18 cellular contexts compared by ENCODE assay signal in the genomic region with DNA sequence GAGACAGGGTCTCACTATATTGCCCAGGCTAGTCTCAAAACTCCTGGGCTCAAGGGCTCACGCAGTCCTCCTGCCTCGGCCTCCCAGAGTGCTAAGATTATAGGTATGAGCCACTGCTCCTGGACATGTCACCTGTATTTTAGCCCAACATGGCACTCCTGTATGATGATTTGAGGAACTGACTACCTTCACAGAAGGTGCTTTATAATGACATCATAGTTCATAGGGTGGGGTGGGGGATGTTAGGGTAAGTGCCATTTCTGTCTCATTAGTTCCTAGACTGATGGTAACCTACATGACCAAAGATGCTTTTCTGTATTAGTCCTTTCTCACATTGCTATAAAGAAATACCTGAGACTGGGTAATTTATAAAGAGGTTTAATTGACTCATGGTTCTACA.
DNase-seq lines count a peak whose midpoint lies in the region; ATAC-seq, FAIRE-seq and TF ChIP-seq lines count a peak whose summit lies in the region.
"Had no signal": no experiment of that assay in that cellular context is flagged by ENCODE, and none has a peak within 500 bp of the region (broad histone marks: within the 10 kb centered on the region; RNA-seq: fewer than 3 reads in every experiment).

No MANE protein-coding gene starts in this region.

- H3K27ac Mint-ChIP-seq in activated B cell treated with CpG ODN at 0.5 μM for 24 hours, result peak overlapping the region; percentile 75
- peak overlapping the region in 2 of 8 donors; percentile 26 to 43 for H3K27ac Mint-ChIP-seq in CD8-positive, alpha-beta memory T cell
- H3K27ac Mint-ChIP-seq in activated T-helper 1 cell treated with anti-CD3 and anti-CD28 coated beads, Interleukin-12 subunit alpha, Interleukin-12 subunit beta, Interleukin-2, Interleukin-4 antibody, amounts not matched to agents 30 ng/mL and 10 ng/mL and 1 ng/mL, durations not matched to agents 14 hours and 24 hours and 36 hours, result no peak overlapping the region

- H3K9me3 ChIP-seq in heart left ventricle (no peaks in the 10 kb centered on the region), mesodermal cell (ENCODE audit: control insufficient read depth, low read length) (no peaks in the 10 kb centered on the region)
- no peaks in the 10 kb centered on the region for H3K9me3 ChIP-seq in CD8-positive, alpha-beta memory T cell (ENCODE audit: low read length)
- H3K9me3 ChIP-seq: ascending aorta had no signal

- POLR2A ChIA-PET in activated B cell treated with CpG ODN at 0.5 μM for 24 hours (lab: Charles Lee), result interaction anchor here (0.6 to 1.3 kb wide), 9 partner anchors 10 to 148 kb away, joined by 3 to 5 read pairs (median 4); partner anchors contain the start of gene MAP4K4
- POLR2A ChIA-PET in CD8-positive, alpha-beta memory T cell (lab: Charles Lee), result no interaction called here

- peaks cover 80% of the 10 kb centered on the region for H3K4me1 Mint-ChIP-seq in activated B cell treated with CpG ODN at 0.5 μM for 24 hours
- peaks cover 52 to 81% (median 67%) of the 10 kb centered on the region in 3 donors for H3K4me1 Mint-ChIP-seq in CD8-positive, alpha-beta memory T cell
- H3K4me1 Mint-ChIP-seq in activated T-helper 1 cell treated with anti-CD3 and anti-CD28 coated beads, Interleukin-12 subunit alpha, Interleukin-12 subunit beta, Interleukin-2, Interleukin-4 antibody, amounts not matched to agents 30 ng/mL and 10 ng/mL and 1 ng/mL, durations not matched to agents 14 hours and 24 hours and 36 hours (ENCODE audit: low read depth), result peaks cover 38% of the 10 kb centered on the region

- H3K27ac ChIP-seq in heart left ventricle (peak overlapping the region in 8 of 12 donors; percentile 40 to 76 (median 60)), mesodermal cell (ENCODE audit: low read depth, low read length, severe bottlenecking) (peak overlapping the region; percentile 96)
- no peak overlapping the region for H3K27ac ChIP-seq in CD8-positive, alpha-beta memory T cell (ENCODE audit: low read depth, low read length)

- peaks cover 35% of the 10 kb centered on the region for H3K36me3 Mint-ChIP-seq in activated B cell treated with CpG ODN at 0.5 μM for 24 hours (ENCODE audit: low read depth)
- H3K36me3 Mint-ChIP-seq in CD8-positive, alpha-beta memory T cell, result peaks cover 2 to 6% (median 2%) of the 10 kb centered on the region in 3 donors
- peaks cover 9% of the 10 kb centered on the region for H3K36me3 Mint-ChIP-seq in activated T-helper 1 cell treated with anti-CD3 and anti-CD28 coated beads, Interleukin-12 subunit alpha, Interleukin-12 subunit beta, Interleukin-2, Interleukin-4 antibody, amounts not matched to agents 30 ng/mL and 10 ng/mL and 1 ng/mL, durations not matched to agents 14 hours and 24 hours and 36 hours (ENCODE audit: low read depth)

- H3K4me3 ChIP-seq in heart left ventricle (no peak overlapping the region), mesodermal cell (ENCODE audit: extremely low read depth, insufficient read depth, low read length, poor library complexity, severe bottlenecking) (no peak overlapping the region)
- H3K4me3 ChIP-seq in CD8-positive, alpha-beta memory T cell (ENCODE audit: low read length), result no peak overlapping the region
- H3K4me3 ChIP-seq: ascending aorta had no signal

- H3K36me3 ChIP-seq in heart left ventricle (no peaks in the 10 kb centered on the region), mesodermal cell (ENCODE audit: control insufficient read depth, insufficient read depth, low read length) (peaks cover 16% of the 10 kb centered on the region)
- H3K36me3 ChIP-seq in CD8-positive, alpha-beta memory T cell (ENCODE audit: insufficient read depth, low read length), result peaks cover 5% of the 10 kb centered on the region
- H3K36me3 ChIP-seq: ascending aorta had no signal

- TF ChIP-seq CTCF in heart left ventricle (IDR thresholded peaks at IDR 0.05) (no peak), activated B cell treated with CpG ODN at 0.5 μM for 24 hours (IDR thresholded peaks at IDR 0.05) (no peak)

- peaks cover 3% of the 10 kb centered on the region for H3K9me3 Mint-ChIP-seq in activated B cell treated with CpG ODN at 0.5 μM for 24 hours
- no peaks in the 10 kb centered on the region for H3K9me3 Mint-ChIP-seq in CD8-positive, alpha-beta memory T cell
- H3K9me3 Mint-ChIP-seq in activated T-helper 1 cell treated with anti-CD3 and anti-CD28 coated beads, Interleukin-12 subunit alpha, Interleukin-12 subunit beta, Interleukin-2, Interleukin-4 antibody, amounts not matched to agents 30 ng/mL and 10 ng/mL and 1 ng/mL, durations not matched to agents 14 hours and 24 hours and 36 hours, result no peaks in the 10 kb centered on the region
- H3K9me3 Mint-ChIP-seq: dendritic cell treated with granulocyte-macrophage colony-stimulating factor and Interleukin-4, amounts not matched to agents 40 ng/mL and 50 ng/mL, for 4 days had no signal

- intact Hi-C loops in heart left ventricle (cut with DNase I) (loop anchor here in 1 of 10 donors (5.0 kb wide), 1 partner anchor 40 kb away; no protein-coding TSS in a partner anchor), left ventricle myocardium superior (cut with micrococcal nuclease) (no loop called here), activated B cell treated with CpG ODN at 0.5 μM for 24 hours (cut with micrococcal nuclease) (loop anchor here (2.0 to 5.0 kb wide), 4 partner anchors 16 to 90 kb away; no protein-coding TSS in a partner anchor)
- intact Hi-C loops in activated T-helper 1 cell treated with anti-CD3 and anti-CD28 coated beads, Interleukin-12 subunit alpha, Interleukin-12 subunit beta, Interleukin-2, Interleukin-4 antibody, amounts not matched to agents 30 ng/mL and 10 ng/mL and 1 ng/mL, durations not matched to agents 14 hours and 24 hours and 36 hours (cut with micrococcal nuclease), result no loop called here

- peaks cover 7 to 81% (median 64%) of the 10 kb centered on the region in 12 donors for H3K4me1 ChIP-seq in heart left ventricle
- peaks cover 50% of the 10 kb centered on the region for H3K4me1 ChIP-seq in mesodermal cell (ENCODE audit: control insufficient read depth, insufficient read depth, low read length, poor library complexity, severe bottlenecking)
- H3K4me1 ChIP-seq in CD8-positive, alpha-beta memory T cell (ENCODE audit: insufficient read depth, low read length), result peaks cover 42% of the 10 kb centered on the region

- no peak for TF ChIP-seq POLR2A in heart left ventricle (IDR thresholded peaks at IDR 0.05)

- ATAC-seq in heart left ventricle (no peak), left ventricle myocardium superior (no peak), activated B cell treated with CpG ODN at 0.5 μM for 24 hours (ENCODE audit: low read depth) (no peak), HG03175 (IDR thresholded peaks at IDR 0.05; ENCODE audit: unreplicated experiment) (no peak)
- ATAC-seq: HCT116, left lobe of liver had no signal

- peak; percentile 5 for FAIRE-seq in urothelium cell line (lab: Jason Lieb, UNC)

- H3K27me3 Mint-ChIP-seq in activated B cell treated with CpG ODN at 0.5 μM for 24 hours, result no peaks in the 10 kb centered on the region
- no peaks in the 10 kb centered on the region for H3K27me3 Mint-ChIP-seq in CD8-positive, alpha-beta memory T cell
- no peaks in the 10 kb centered on the region for H3K27me3 Mint-ChIP-seq in activated T-helper 1 cell treated with anti-CD3 and anti-CD28 coated beads, Interleukin-12 subunit alpha, Interleukin-12 subunit beta, Interleukin-2, Interleukin-4 antibody, amounts not matched to agents 30 ng/mL and 10 ng/mL and 1 ng/mL, durations not matched to agents 14 hours and 24 hours and 36 hours (ENCODE audit: insufficient read depth)
- H3K27me3 Mint-ChIP-seq: dendritic cell treated with granulocyte-macrophage colony-stimulating factor and Interleukin-4, amounts not matched to agents 40 ng/mL and 50 ng/mL, for 4 days had no signal

- CTCF ChIA-PET in activated B cell treated with CpG ODN at 0.5 μM for 24 hours (lab: Charles Lee), result interaction anchor here (1.1 to 1.3 kb wide), 2 partner anchors 18 to 388 kb away, joined by 3 to 7 read pairs; no protein-coding TSS in a partner anchor
- CTCF ChIA-PET in CD8-positive, alpha-beta memory T cell (lab: Charles Lee), result interaction anchor here (1.1 kb wide), 1 partner anchor 24 kb away, joined by 3 read pairs; no protein-coding TSS in a partner anchor

- H3K27me3 ChIP-seq in heart left ventricle, result no peaks in the 10 kb centered on the region
- no peaks in the 10 kb centered on the region for H3K27me3 ChIP-seq in CD8-positive, alpha-beta memory T cell (ENCODE audit: insufficient read depth, low read length, poor library complexity, severe bottlenecking)
- H3K27me3 ChIP-seq: ascending aorta had no signal

- DNase-seq in heart left ventricle, result no peak
- no peak for DNase-seq in left ventricle myocardium superior
- DNase-seq in activated B cell treated with CpG ODN at 0.5 μM for 24 hours, result no peak
- DNase-seq in urothelium cell line (ENCODE audit: low spot score), result no peak
- DNase-seq in CD8-positive, alpha-beta memory T cell, result no peak
- no peak for DNase-seq in activated T-helper 1 cell treated with anti-CD3 and anti-CD28 coated beads, Interleukin-12 subunit alpha, Interleukin-12 subunit beta, Interleukin-2, Interleukin-4 antibody, amounts not matched to agents 30 ng/mL and 10 ng/mL and 1 ng/mL, durations not matched to agents 14 hours and 24 hours and 36 hours (ENCODE audit: low spot score)
- DNase-seq: activated CD4-positive, alpha-beta T cell treated with anti-CD3 and anti-CD28 coated beads for 1 hour; NCI-H187; NCI-H524 treated with DMSO at 0.1 percent for 48 hours; right cardiac atrium; stimulated activated CD4-positive, alpha-beta T cell treated with anti-CD3 and anti-CD28 coated beads, Interleukin-4, amount 100 ng/mL, for 4 hours; SW 1271 had no signal

- 99 to 100% (median 100%) methylated on average over 2 of the region's 2 CpGs for WGBS in heart left ventricle, 4 donors
- WGBS in mesodermal cell (ENCODE audit: insufficient coverage in 2 of 2), 2 experiments, result no CpG with 5 or more reads among the region's 2 CpGs

- peak overlapping the region; percentile 24 for H3K4me3 Mint-ChIP-seq in activated B cell treated with CpG ODN at 0.5 μM for 24 hours
- peak overlapping the region in 1 of 7 donors; percentile 44 for H3K4me3 Mint-ChIP-seq in CD8-positive, alpha-beta memory T cell
- no peak overlapping the region for H3K4me3 Mint-ChIP-seq in activated T-helper 1 cell treated with anti-CD3 and anti-CD28 coated beads, Interleukin-12 subunit alpha, Interleukin-12 subunit beta, Interleukin-2, Interleukin-4 antibody, amounts not matched to agents 30 ng/mL and 10 ng/mL and 1 ng/mL, durations not matched to agents 14 hours and 24 hours and 36 hours
- H3K4me3 Mint-ChIP-seq: dendritic cell treated with granulocyte-macrophage colony-stimulating factor and Interleukin-4, amounts not matched to agents 40 ng/mL and 50 ng/mL, for 4 days had no signal
